ENCODE assay signal across 2 cellular contexts in the genomic region with DNA sequence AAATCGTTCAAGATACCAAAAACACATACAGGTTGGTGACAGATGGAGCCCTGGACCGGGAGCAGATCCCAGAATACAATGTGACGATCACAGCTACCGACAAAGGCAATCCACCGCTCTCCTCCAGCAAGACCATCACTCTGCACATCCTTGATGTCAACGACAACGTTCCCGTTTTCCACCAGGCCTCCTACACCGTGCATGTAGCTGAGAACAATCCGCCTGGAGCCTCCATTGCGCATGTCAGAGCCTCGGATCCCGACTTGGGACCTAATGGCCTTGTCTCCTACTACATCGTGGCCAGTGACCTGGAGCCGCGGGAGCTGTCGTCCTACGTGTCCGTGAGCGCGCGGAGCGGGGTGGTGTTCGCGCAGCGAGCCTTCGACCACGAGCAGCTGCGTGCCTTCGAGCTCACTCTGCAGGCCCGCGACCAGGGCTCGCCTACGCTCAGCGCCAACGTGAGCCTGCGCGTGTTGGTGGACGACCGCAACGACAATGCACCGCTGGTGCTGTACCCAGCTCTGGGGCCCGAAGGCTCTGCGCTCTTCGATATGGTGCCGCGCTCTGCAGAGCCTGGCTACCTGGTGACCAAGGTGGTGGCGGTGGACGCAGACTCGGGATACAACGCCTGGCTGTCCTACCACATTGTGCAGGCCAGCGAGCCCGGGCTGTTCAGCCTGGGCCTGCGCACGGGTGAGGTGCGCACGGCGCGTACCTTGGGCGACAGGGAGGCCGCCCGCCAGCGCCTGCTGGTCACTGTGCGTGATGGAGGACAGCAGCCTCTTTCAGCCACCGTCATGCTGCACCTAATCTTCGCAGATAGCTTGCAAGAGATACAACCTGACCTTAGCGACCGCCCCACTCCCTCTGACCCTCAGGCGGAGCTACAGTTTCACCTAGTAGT.
TF ChIP-seq lines count a peak whose summit lies in the region.

No MANE protein-coding gene starts in this region.

TF ChIP-seq in HepG2, 621 proteins besides CTCF, POLR2A, EP300 and RAD21:
- TF ChIP-seq DNMT1 (CRISPR knock-in tag; IDR thresholded peaks at IDR 0.05) (0 out of 2 replicates have a peak, but pooled peaks have one; percentile 57), HIVEP1 (CRISPR knock-in tag; IDR thresholded peaks at IDR 0.05) (no peak)

TF ChIP-seq in liver, 16 proteins besides CTCF, POLR2A, EP300 and RAD21:
- TF ChIP-seq, protein P1, sequence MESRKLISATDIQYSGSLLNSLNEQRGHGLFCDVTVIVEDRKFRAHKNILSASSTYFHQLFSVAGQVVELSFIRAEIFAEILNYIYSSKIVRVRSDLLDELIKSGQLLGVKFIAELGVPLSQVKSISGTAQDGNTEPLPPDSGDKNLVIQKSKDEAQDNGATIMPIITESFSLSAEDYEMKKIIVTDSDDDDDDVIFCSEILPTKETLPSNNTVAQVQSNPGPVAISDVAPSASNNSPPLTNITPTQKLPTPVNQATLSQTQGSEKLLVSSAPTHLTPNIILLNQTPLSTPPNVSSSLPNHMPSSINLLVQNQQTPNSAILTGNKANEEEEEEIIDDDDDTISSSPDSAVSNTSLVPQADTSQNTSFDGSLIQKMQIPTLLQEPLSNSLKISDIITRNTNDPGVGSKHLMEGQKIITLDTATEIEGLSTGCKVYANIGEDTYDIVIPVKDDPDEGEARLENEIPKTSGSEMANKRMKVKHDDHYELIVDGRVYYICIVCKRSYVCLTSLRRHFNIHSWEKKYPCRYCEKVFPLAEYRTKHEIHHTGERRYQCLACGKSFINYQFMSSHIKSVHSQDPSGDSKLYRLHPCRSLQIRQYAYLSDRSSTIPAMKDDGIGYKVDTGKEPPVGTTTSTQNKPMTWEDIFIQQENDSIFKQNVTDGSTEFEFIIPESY (IDR thresholded peaks at IDR 0.05), result no peak
- TF ChIP-seq HNF4G (IDR thresholded peaks at IDR 0.05), result no peak
- TF ChIP-seq, protein P2, sequence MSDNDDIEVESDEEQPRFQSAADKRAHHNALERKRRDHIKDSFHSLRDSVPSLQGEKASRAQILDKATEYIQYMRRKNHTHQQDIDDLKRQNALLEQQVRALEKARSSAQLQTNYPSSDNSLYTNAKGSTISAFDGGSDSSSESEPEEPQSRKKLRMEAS (IDR thresholded peaks at IDR 0.05), result no peak
- no peak for TF ChIP-seq REST (IDR thresholded peaks at IDR 0.05)
- no peak for TF ChIP-seq RXRA (IDR thresholded peaks at IDR 0.05)
- no peak for TF ChIP-seq EGR1 (IDR thresholded peaks at IDR 0.05; ENCODE audit: low read depth in 2 of 2)
- TF ChIP-seq GABPA (IDR thresholded peaks at IDR 0.05 in 1 of 2, conservative IDR thresholded peaks at IDR 0.05 in 1 of 2), result no peak
- no peak for TF ChIP-seq JUND (IDR thresholded peaks at IDR 0.05)
